In genomic region chr7:107167483-107168232, GRCh38 we compare ENCODE assay signal across 8 cellular contexts. TPM values are rescaled to one million over a fixed set of nuclear protein-coding genes. Genes with fewer than 3 reads are reported as not detected.
DNase-seq lines count a peak whose midpoint lies in the region; ATAC-seq and TF ChIP-seq lines count a peak whose summit lies in the region.

No MANE protein-coding gene starts in this region.

- no peaks in the 10 kb centered on the region for H3K9me3 ChIP-seq in HUES64 (ENCODE audit: insufficient read depth, low read depth, low read length)
- H3K9me3 ChIP-seq in PC-3 (ENCODE audit: low read length): no peaks in the 10 kb centered on the region

- peak overlapping the region; percentile 99 for H3K4me2 ChIP-seq in PC-3 (ENCODE audit: low read length)

- no peaks in the 10 kb centered on the region for H3F3A ChIP-seq in PC-3 (ENCODE audit: low read length, unreplicated experiment)

- H4K20me1 ChIP-seq in PC-3 (ENCODE audit: low read length): peaks cover 8% of the 10 kb centered on the region; the same call in 1 of the 2 replicates

- TF ChIP-seq CTCF in Calu3 (IDR thresholded peaks at IDR 0.05; ENCODE audit: unreplicated experiment) (no peak), PC-3 (conservative IDR thresholded peaks at IDR 0.05; ENCODE audit: low read depth, low read length) (peak; percentile 56), osteocyte (IDR thresholded peaks at IDR 0.05) (peak; percentile 54)

- H3K4me3 Mint-ChIP-seq in Calu3 (ENCODE audit: low read depth, unreplicated experiment) (peak overlapping the region; percentile 90), osteocyte (ENCODE audit: unreplicated experiment) (peak overlapping the region; percentile 95)
- peak overlapping the region; percentile 98 for H3K4me3 Mint-ChIP-seq in activated naive CD8-positive, alpha-beta T cell

- CTCF ChIA-PET in Calu3 (lab: Charles Lee): interaction anchor here (0.6 to 1.4 kb wide), 3 partner anchors 20 to 333 kb away, joined by 4 to 6 read pairs (median 5); no protein-coding TSS in a partner anchor
- CTCF ChIA-PET in PC-3 (lab: Charles Lee): interaction anchor here (0.6 to 1.1 kb wide), 7 partner anchors 15 to 846 kb away, joined by 3 to 11 read pairs (median 5); no protein-coding TSS in a partner anchor

- BruUV-seq in Calu3 (replicated peaks; lab: Mats Ljungman, UMichigan) (TSS peak; percentile 82), PC-3 (replicated peaks; lab: Mats Ljungman, UMichigan) (TSS peak; percentile 90)

- whole genome bisulfite sequencing in HUES64: 1% methylated on average over 14 of the region's 15 CpGs

- DNase-seq in Calu3 (peak; percentile 4), PC-3 (peak; percentile 78), glomerular visceral epithelial cell (ENCODE audit: extremely low spot score) (peak; percentile 72), osteocyte (ENCODE audit: extremely low spot score, unreplicated experiment) (no peak)
- DNase-seq in central memory CD4-positive, alpha-beta T cell: no peak

- no peaks in the 10 kb centered on the region for H3K36me3 ChIP-seq in HUES64 (ENCODE audit: insufficient read depth, low read length)
- H3K36me3 ChIP-seq in PC-3 (ENCODE audit: low read depth, low read length): no peaks in the 10 kb centered on the region

- H3K27ac ChIP-seq in HUES64 (ENCODE audit: low read depth, low read length) (peak overlapping the region; percentile 97), PC-3 (ENCODE audit: low read length) (peak overlapping the region; percentile 65)

- H3K4me1 Mint-ChIP-seq in Calu3 (ENCODE audit: low read depth, unreplicated experiment) (peaks cover 8% of the 10 kb centered on the region), osteocyte (ENCODE audit: unreplicated experiment) (peaks cover 39% of the 10 kb centered on the region)
- peaks cover 39% of the 10 kb centered on the region for H3K4me1 Mint-ChIP-seq in activated naive CD8-positive, alpha-beta T cell (ENCODE audit: low read depth)

- H3K4me3 ChIP-seq in HUES64 (ENCODE audit: low read length) (peak overlapping the region; percentile 77), PC-3 (ENCODE audit: low read length) (peak overlapping the region; percentile 83)

- POLR2A ChIA-PET in PC-3 (lab: Charles Lee; ENCODE audit: unreplicated experiment): interaction anchor here (0.5 kb wide), 1 partner anchor 166 kb away, joined by 3 read pairs; no protein-coding TSS in a partner anchor

- H3K27me3 Mint-ChIP-seq in Calu3 (ENCODE audit: unreplicated experiment): no peaks in the 10 kb centered on the region
- H3K27me3 Mint-ChIP-seq in activated naive CD8-positive, alpha-beta T cell: no peaks in the 10 kb centered on the region
- H3K27me3 Mint-ChIP-seq in osteocyte (ENCODE audit: unreplicated experiment): no peaks in the 10 kb centered on the region

- H3K36me3 Mint-ChIP-seq in Calu3 (ENCODE audit: insufficient read depth, unreplicated experiment) (peaks cover 32% of the 10 kb centered on the region), osteocyte (ENCODE audit: unreplicated experiment) (no peaks in the 10 kb centered on the region)
- H3K36me3 Mint-ChIP-seq in activated naive CD8-positive, alpha-beta T cell: peaks cover 2% of the 10 kb centered on the region

- intact Hi-C loops in Calu3 (cut with micrococcal nuclease; ENCODE audit: unreplicated experiment): no loop called here
- intact Hi-C loops in PC-3 (cut with micrococcal nuclease): loop anchor here (1.0 to 10.0 kb wide), 2 partner anchors 17 to 847 kb away; no protein-coding TSS in a partner anchor

- ATAC-seq in PC-3 (peak; percentile 7), HG03565 (IDR thresholded peaks at IDR 0.05; ENCODE audit: unreplicated experiment) (no peak)

- H3K27ac Mint-ChIP-seq in Calu3 (ENCODE audit: unreplicated experiment) (peak overlapping the region; percentile 98), osteocyte (ENCODE audit: unreplicated experiment) (peak overlapping the region; percentile 99)
- H3K27ac Mint-ChIP-seq in activated naive CD8-positive, alpha-beta T cell: peak overlapping the region; percentile 99

- H2AFZ ChIP-seq in PC-3 (ENCODE audit: low read length): peak overlapping the region; percentile 100

- H3K27me3 ChIP-seq in HUES64 (ENCODE audit: insufficient read depth, low read length) (no peaks in the 10 kb centered on the region), PC-3 (ENCODE audit: low read length) (no peaks in the 10 kb centered on the region)

- H3K9ac ChIP-seq in HUES64 (ENCODE audit: low read depth, low read length): peak overlapping the region; percentile 76
- H3K9ac ChIP-seq in PC-3 (ENCODE audit: low read length): peak overlapping the region; percentile 65

- H3K9me2 ChIP-seq in PC-3 (replicated peaks; ENCODE audit: low read length): no peaks in the 10 kb centered on the region

- H3K4me1 ChIP-seq in HUES64 (ENCODE audit: insufficient read depth, low read length) (peaks cover 24% of the 10 kb centered on the region; the same call in 1 of the 2 replicates), PC-3 (ENCODE audit: insufficient read depth, low read length) (peaks cover 26% of the 10 kb centered on the region)

- H3K79me2 ChIP-seq in PC-3 (ENCODE audit: low read length): peaks cover 25% of the 10 kb centered on the region

- H3K9me3 Mint-ChIP-seq in Calu3 (ENCODE audit: low read depth, unreplicated experiment) (no peaks in the 10 kb centered on the region), osteocyte (ENCODE audit: unreplicated experiment) (no peaks in the 10 kb centered on the region)
- no peaks in the 10 kb centered on the region for H3K9me3 Mint-ChIP-seq in activated naive CD8-positive, alpha-beta T cell (ENCODE audit: low read depth)

RNA-seq across cellular contexts. Expression of gene HBP1, which starts 1.1 kb away (rescaled TPM):
- 31.1 and 32.0 TPM in 2 replicates for total RNA-seq in Calu3 (2022)
- polyA plus RNA-seq in HUES64 (2013, experiment 1 of 2): 20.7 TPM
- polyA plus RNA-seq in HUES64 (2013, experiment 2 of 2): 22.4 TPM
- total RNA-seq in PC-3 (2014; rRNA removed): 13.0 and 17.6 TPM in 2 replicates
- total RNA-seq in osteocyte: 84.6 and 108 TPM in 2 replicates

Comparison
In these comparisons a context has a peak if more than half of its experiments do, and no peak if none do; other contexts are left out.
1. DNase-seq: peak in Calu3 (single experiment), PC-3 (single experiment) and glomerular visceral epithelial cell (single experiment); none in osteocyte (single experiment) and central memory CD4-positive, alpha-beta T cell (single experiment).
2. Peak in every context shown above with its lines, with median percentiles within 50 percentile points of each other: H3K27ac Mint-ChIP-seq and H3K4me3 Mint-ChIP-seq.